Comparison of ENCODE assay signal across 8 cellular contexts in genomic region chr2:68909793-68910674, GRCh38. TPM values are rescaled to one million over a fixed set of nuclear protein-coding genes. Genes with fewer than 3 reads are reported as not detected.
A peak's percentile ranks its signal among the peaks of the same experiment; 100 is the strongest.
DNase-seq lines count a peak whose midpoint lies in the region; ATAC-seq and TF ChIP-seq lines count a peak whose summit lies in the region.

No MANE protein-coding gene starts in this region.

- ATAC-seq in HG03354 (IDR thresholded peaks at IDR 0.05; ENCODE audit: poor library complexity, severe bottlenecking, unreplicated experiment) (peak; percentile 51), memory B cell (ENCODE audit: low read depth) (peak; percentile 23), HG02852 (IDR thresholded peaks at IDR 0.05; ENCODE audit: unreplicated experiment) (no peak)

- POLR2A ChIA-PET in activated CD4-positive, alpha-beta T cell treated with anti-CD3 and anti-CD28 coated beads, Interleukin-2, amount 10 ng/mL, durations not matched to agents 7 days and 5 days (lab: Charles Lee) = no interaction called here

- peaks cover 4% of the 10 kb centered on the region for H3K9me3 Mint-ChIP-seq in activated CD4-positive, alpha-beta T cell treated with anti-CD3 and anti-CD28 coated beads, Interleukin-2, amount 10 ng/mL, durations not matched to agents 7 days and 5 days
- H3K9me3 Mint-ChIP-seq in memory B cell = no peaks in the 10 kb centered on the region

- DNase-seq in NCI-H510A treated with DMSO at 0.1 percent for 48 hours (lab: John Stamatoyannopoulos, UW) (peak; percentile 61), dermis blood vessel endothelial cell (peak; percentile 90), memory B cell (ENCODE audit: low spot score in 2 of 2) (peak; percentile 69 to 72)
- DNase-seq in activated CD4-positive, alpha-beta T cell treated with anti-CD3 and anti-CD28 coated beads, Interleukin-2, amount 10 ng/mL, durations not matched to agents 7 days and 5 days = peak; percentile 79
- peak; percentile 87 for DNase-seq in stimulated activated CD8-positive, alpha-beta memory T cell treated with anti-CD3 and anti-CD28 coated beads, Interleukin-4, amount 100 ng/mL, for 48 hours

- H3K27ac Mint-ChIP-seq in activated CD4-positive, alpha-beta T cell treated with anti-CD3 and anti-CD28 coated beads, Interleukin-2, amount 10 ng/mL, durations not matched to agents 7 days and 5 days = peak overlapping the region; percentile 21
- H3K27ac Mint-ChIP-seq in memory B cell = no peak overlapping the region

- no peaks in the 10 kb centered on the region for H3K27me3 Mint-ChIP-seq in activated CD4-positive, alpha-beta T cell treated with anti-CD3 and anti-CD28 coated beads, Interleukin-2, amount 10 ng/mL, durations not matched to agents 7 days and 5 days
- no peaks in the 10 kb centered on the region for H3K27me3 Mint-ChIP-seq in memory B cell

- peaks cover 37% of the 10 kb centered on the region for H3K4me1 Mint-ChIP-seq in activated CD4-positive, alpha-beta T cell treated with anti-CD3 and anti-CD28 coated beads, Interleukin-2, amount 10 ng/mL, durations not matched to agents 7 days and 5 days
- H3K4me1 Mint-ChIP-seq in memory B cell = peaks cover 27% of the 10 kb centered on the region

- H3K36me3 Mint-ChIP-seq in activated CD4-positive, alpha-beta T cell treated with anti-CD3 and anti-CD28 coated beads, Interleukin-2, amount 10 ng/mL, durations not matched to agents 7 days and 5 days (ENCODE audit: low read depth) = peaks cover 4% of the 10 kb centered on the region
- H3K36me3 Mint-ChIP-seq in memory B cell = no peaks in the 10 kb centered on the region

- TF ChIP-seq CTCF in GM12872 (IDR thresholded peaks at IDR 0.05; ENCODE audit: insufficient read depth, low read depth, low read length) = peak; percentile 86

- CTCF ChIA-PET in activated CD4-positive, alpha-beta T cell treated with anti-CD3 and anti-CD28 coated beads, Interleukin-2, amount 10 ng/mL, durations not matched to agents 7 days and 5 days (lab: Charles Lee) = interaction anchor here (0.5 to 3.9 kb wide), 9 partner anchors 12 to 188 kb away, joined by 3 to 16 read pairs (median 3); partner anchors contain the start of gene ARHGAP25

- H3K4me3 Mint-ChIP-seq in activated CD4-positive, alpha-beta T cell treated with anti-CD3 and anti-CD28 coated beads, Interleukin-2, amount 10 ng/mL, durations not matched to agents 7 days and 5 days = no peak overlapping the region
- no peak overlapping the region for H3K4me3 Mint-ChIP-seq in memory B cell

RNA-seq across cellular contexts. Expression of gene BMP10, which starts 38.8 kb away (rescaled TPM):
- not detected for total RNA-seq in activated CD4-positive, alpha-beta T cell treated with anti-CD3 and anti-CD28 coated beads, Interleukin-2, amount 10 ng/mL, durations not matched to agents 7 days and 5 days
- not detected in 2 replicates for total RNA-seq in dermis blood vessel endothelial cell

RNA-seq across cellular contexts. Expression of gene GKN2, which starts 42.7 kb away (rescaled TPM):
- not detected for total RNA-seq in activated CD4-positive, alpha-beta T cell treated with anti-CD3 and anti-CD28 coated beads, Interleukin-2, amount 10 ng/mL, durations not matched to agents 7 days and 5 days
- total RNA-seq in dermis blood vessel endothelial cell = not detected in 2 replicates
